16 cellular contexts compared by ENCODE assay signal in genomic region chr9:122819326-122819725, GRCh38. TPM values are rescaled to one million over a fixed set of nuclear protein-coding genes. Genes with fewer than 3 reads are reported as not detected.
DNase-seq lines count a peak whose midpoint lies in the region; ATAC-seq lines count a peak whose summit lies in the region.
"Had no signal": no experiment of that assay in that cellular context is flagged by ENCODE, and none has a peak within 500 bp of the region (broad histone marks: within the 10 kb centered on the region; RNA-seq: fewer than 3 reads in every experiment).

No MANE protein-coding gene starts in this region.

- H3K4me3 ChIP-seq in skeletal muscle tissue (ENCODE audit: low read length in 3 of 3) (no peak overlapping the region), H7 (ENCODE audit: insufficient read depth, low read depth, low read length) (no peak overlapping the region)
- H3K4me3 ChIP-seq: coronary artery, K562, ovary had no signal

- no peak overlapping the region for H3K4me3 Mint-ChIP-seq in activated CD4-positive, alpha-beta memory T cell treated with anti-CD3 and anti-CD28 coated beads, Interleukin-2, amount 10 ng/mL, durations not matched to agents 7 days and 5 days

- peak overlapping the region; percentile 35 for H3K27ac Mint-ChIP-seq in activated CD4-positive, alpha-beta memory T cell treated with anti-CD3 and anti-CD28 coated beads, Interleukin-2, amount 10 ng/mL, durations not matched to agents 7 days and 5 days

- H3K27me3 Mint-ChIP-seq in activated CD4-positive, alpha-beta memory T cell treated with anti-CD3 and anti-CD28 coated beads, Interleukin-2, amount 10 ng/mL, durations not matched to agents 7 days and 5 days: no peaks in the 10 kb centered on the region

- H3K9me3 ChIP-seq in skeletal muscle tissue (ENCODE audit: control insufficient read depth in 3 of 3, low read length in 3 of 3): no peaks in the 10 kb centered on the region
- H3K9me3 ChIP-seq: Caco-2, ovary had no signal

- H3K27ac ChIP-seq in skeletal muscle tissue (ENCODE audit: low read depth, low read length): peak overlapping the region; percentile 1
- H3K27ac ChIP-seq: coronary artery, ovary had no signal

- no peaks in the 10 kb centered on the region for H3K27me3 ChIP-seq in skeletal muscle tissue (ENCODE audit: control insufficient read depth in 3 of 3, insufficient read depth in 3 of 3, low read length in 3 of 3)
- no peaks in the 10 kb centered on the region for H3K27me3 ChIP-seq in H7 (ENCODE audit: control insufficient read depth, insufficient read depth, low read length)
- H3K27me3 ChIP-seq: ovary had no signal

- peaks cover 36% of the 10 kb centered on the region for H3K4me1 Mint-ChIP-seq in activated CD4-positive, alpha-beta memory T cell treated with anti-CD3 and anti-CD28 coated beads, Interleukin-2, amount 10 ng/mL, durations not matched to agents 7 days and 5 days

- H3K4me1 ChIP-seq in skeletal muscle tissue (ENCODE audit: control insufficient read depth in 3 of 3, insufficient read depth in 3 of 3, low read length in 3 of 3): peaks cover 12 to 14% (median 13%) of the 10 kb centered on the region in 3 donors
- H3K4me1 ChIP-seq: Caco-2 had no signal

- no peak overlapping the region for H3K9ac ChIP-seq in skeletal muscle tissue (ENCODE audit: low read depth in 1 of 3, low read length in 3 of 3)

- H3K36me3 ChIP-seq in skeletal muscle tissue (ENCODE audit: control insufficient read depth in 3 of 3, insufficient read depth in 3 of 3, low read length in 3 of 3) (peaks cover 12 to 31% (median 12%) of the 10 kb centered on the region in 3 donors), H7 (replicated peaks; ENCODE audit: control insufficient read depth, insufficient read depth, low read length) (peaks cover 15% of the 10 kb centered on the region)
- H3K36me3 ChIP-seq: ovary had no signal

- CTCF ChIA-PET in activated CD4-positive, alpha-beta memory T cell treated with anti-CD3 and anti-CD28 coated beads, Interleukin-2, amount 10 ng/mL, durations not matched to agents 7 days and 5 days (lab: Charles Lee): interaction anchor here (0.6 to 2.6 kb wide), 2 partner anchors 9 to 249 kb away, joined by 4 to 7 read pairs; partner anchors contain the start of gene PDCL

- H3K9me3 Mint-ChIP-seq in activated CD4-positive, alpha-beta memory T cell treated with anti-CD3 and anti-CD28 coated beads, Interleukin-2, amount 10 ng/mL, durations not matched to agents 7 days and 5 days: no peaks in the 10 kb centered on the region

- ATAC-seq in GM18907 (IDR thresholded peaks at IDR 0.05; ENCODE audit: unreplicated experiment): no peak
- ATAC-seq: K562; stimulated activated naive CD8-positive, alpha-beta T cell treated with anti-CD3 and anti-CD28 coated beads, Interleukin-15, Interleukin-2, amounts not matched to agents 100 U/mL and 50 U/mL, for 24 hours had no signal

- peaks cover 42% of the 10 kb centered on the region for H3K36me3 Mint-ChIP-seq in activated CD4-positive, alpha-beta memory T cell treated with anti-CD3 and anti-CD28 coated beads, Interleukin-2, amount 10 ng/mL, durations not matched to agents 7 days and 5 days (ENCODE audit: low read depth)

- POLR2A ChIA-PET in activated CD4-positive, alpha-beta memory T cell treated with anti-CD3 and anti-CD28 coated beads, Interleukin-2, amount 10 ng/mL, durations not matched to agents 7 days and 5 days (lab: Charles Lee): interaction anchor here (2.4 kb wide), 1 partner anchor 9 kb away, joined by 10 read pairs; the partner anchor contains the start of gene PDCL

- DNase-seq in EH (ENCODE audit: low read depth) (peak; percentile 41), fibroblast of peridontal ligament (ENCODE audit: extremely low read depth) (peak; percentile 54), H7 (no peak), GM19238 (ENCODE audit: insufficient read length, low spot score) (no peak)
- no peak for DNase-seq in activated CD4-positive, alpha-beta memory T cell treated with anti-CD3 and anti-CD28 coated beads, Interleukin-2, amount 10 ng/mL, durations not matched to agents 7 days and 5 days
- DNase-seq: activated CD4-positive, alpha-beta T cell treated with anti-CD3 and anti-CD28 coated beads for 4 hours; activated gamma-delta T cell; Caco-2; NCI-H1694; ovary; stimulated activated naive CD8-positive, alpha-beta T cell treated with anti-CD3 and anti-CD28 coated beads, Interleukin-15, Interleukin-2, amounts not matched to agents 100 U/mL and 50 U/mL, for 24 hours had no signal

RNA-seq across cellular contexts. Expression of gene PDCL, which starts 9.1 kb away (rescaled TPM):
- 10 to 100 TPM; 23.0 to 24.2 TPM for total RNA-seq in activated CD4-positive, alpha-beta memory T cell treated with anti-CD3 and anti-CD28 coated beads, Interleukin-2, amount 10 ng/mL, durations not matched to agents 7 days and 5 days
- total RNA-seq in skeletal muscle tissue: 23.5 TPM
- total RNA-seq in H7 (2014; rRNA removed; shearing (Covaris generic)): 18.7 and 24.6 TPM in 2 replicates

RNA-seq across cellular contexts. Expression of gene OR1K1, which starts 19.4 kb away (rescaled TPM):
- total RNA-seq in activated CD4-positive, alpha-beta memory T cell treated with anti-CD3 and anti-CD28 coated beads, Interleukin-2, amount 10 ng/mL, durations not matched to agents 7 days and 5 days: not detected
- total RNA-seq in skeletal muscle tissue: not detected
- total RNA-seq in H7 (2014; rRNA removed; shearing (Covaris generic)): not detected in 2 replicates
- total RNA-seq: Caco-2, K562, ovary, SK-MEL-5 had no signal

RNA-seq across cellular contexts. Expression of gene OR5C1, which starts 30.6 kb away (rescaled TPM):
- not detected for total RNA-seq in activated CD4-positive, alpha-beta memory T cell treated with anti-CD3 and anti-CD28 coated beads, Interleukin-2, amount 10 ng/mL, durations not matched to agents 7 days and 5 days
- total RNA-seq in skeletal muscle tissue: not detected
- total RNA-seq in H7 (2014; rRNA removed; shearing (Covaris generic)): not detected in 2 replicates
- total RNA-seq: Caco-2, K562, ovary, SK-MEL-5 had no signal

Comparison
In these comparisons a context has a peak if more than half of its experiments do, and no peak if none do; other contexts are left out.
1. DNase-seq: peak in EH (single experiment) and fibroblast of peridontal ligament (single experiment); none in activated CD4-positive, alpha-beta memory T cell treated with anti-CD3 and anti-CD28 coated beads, Interleukin-2, amount 10 ng/mL, durations not matched to agents 7 days and 5 days (single experiment), H7 (single experiment) and GM19238 (single experiment).